Comparison of ENCODE assay signal across 8 cellular contexts in the genomic region with DNA sequence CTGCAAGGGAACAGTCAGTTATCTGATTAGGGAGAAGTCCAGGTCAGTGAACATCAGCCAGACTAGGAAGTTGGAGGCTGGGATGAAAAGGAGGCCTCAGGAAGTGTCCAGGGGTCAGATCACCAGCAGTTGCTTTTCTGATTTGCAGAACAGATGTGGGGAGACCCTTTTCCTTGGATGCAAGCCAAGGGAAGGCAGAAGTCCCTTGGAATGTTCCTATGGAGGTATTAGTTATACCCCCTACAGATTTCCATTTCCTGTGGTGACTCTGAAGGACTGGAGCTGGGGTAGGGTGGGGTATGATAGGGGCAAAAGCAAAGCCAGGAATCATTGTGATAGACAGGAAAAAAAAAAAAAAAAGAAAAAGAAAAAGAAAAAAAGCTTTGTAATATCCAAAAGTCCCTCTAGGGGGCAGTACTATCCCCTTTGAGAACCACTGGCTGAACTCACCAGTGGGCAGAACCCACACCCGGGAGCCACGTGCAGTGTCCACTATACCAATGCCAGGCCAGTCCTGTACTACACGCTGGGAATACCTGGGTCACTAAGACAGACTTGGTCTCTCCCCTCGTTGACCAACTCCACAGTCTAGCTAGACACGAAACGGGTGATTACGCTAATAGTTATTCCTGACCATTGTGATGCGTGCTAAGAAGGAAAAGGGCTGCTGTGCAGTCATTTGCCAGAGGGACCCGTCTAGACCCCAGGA. TPM values are rescaled to one million over a fixed set of nuclear protein-coding genes. Genes with fewer than 3 reads are reported as not detected.
DNase-seq lines count a peak whose midpoint lies in the region; ATAC-seq and TF ChIP-seq lines count a peak whose summit lies in the region.

No MANE protein-coding gene starts in this region.

- no peak for TF ChIP-seq EP300 in esophagus muscularis mucosa (IDR thresholded peaks at IDR 0.05)

- TF ChIP-seq CTCF in esophagus muscularis mucosa (IDR thresholded peaks at IDR 0.05) (peak; percentile 28 to 58 (median 50)), neutrophil (IDR thresholded peaks at IDR 0.05) (no peak)

- H3K27me3 ChIP-seq in esophagus muscularis mucosa: peaks cover 0 to 2% (median 0%) of the 10 kb centered on the region in 4 donors
- H3K27me3 ChIP-seq in neutrophil: no peaks in the 10 kb centered on the region

- TF ChIP-seq POLR2A in esophagus muscularis mucosa (IDR thresholded peaks at IDR 0.05; ENCODE audit: low read depth): no peak

- ATAC-seq in HG03159 (IDR thresholded peaks at IDR 0.05; ENCODE audit: unreplicated experiment): no peak

- H3K4me1 ChIP-seq in esophagus muscularis mucosa: peaks cover 55 to 70% (median 66%) of the 10 kb centered on the region in 4 donors
- peaks cover 91 to 100% of the 10 kb centered on the region in 2 experiments for H3K4me1 ChIP-seq in neutrophil (ENCODE audit: control insufficient read depth in 1 of 2, insufficient read depth in 1 of 2, low read depth in 1 of 2, low read length in 1 of 2)

- H3K36me3 ChIP-seq in esophagus muscularis mucosa (no peaks in the 10 kb centered on the region), neutrophil (peaks cover 78% of the 10 kb centered on the region)

- H3K9me3 ChIP-seq in esophagus muscularis mucosa: no peaks in the 10 kb centered on the region
- H3K9me3 ChIP-seq in neutrophil: no peaks in the 10 kb centered on the region

- H3K4me3 ChIP-seq in esophagus muscularis mucosa (no peak overlapping the region), neutrophil (ENCODE audit: low read depth in 1 of 2, low read length in 1 of 2) (no peak overlapping the region)

- 56% methylated on average over 9 of the region's 9 CpGs for WGBS in esophagus muscularis mucosa

- H3K27ac ChIP-seq in esophagus muscularis mucosa (replicated peaks in 1 of 4): no peak overlapping the region
- H3K27ac ChIP-seq in neutrophil: peak overlapping the region; percentile 88

- DNase-seq in GM03348 (ENCODE audit: low spot score): peak; percentile 67
- peak; percentile 15 for DNase-seq in NCI-H460 (ENCODE audit: extremely low read depth, low read depth)
- peak; percentile 81 for DNase-seq in esophagus muscularis mucosa (ENCODE audit: extremely low spot score)
- DNase-seq in stimulated activated CD4-positive, alpha-beta T cell treated with anti-CD3 and anti-CD28 coated beads, Interleukin-2, amount 100 ng/mL, for 48 hours: no peak
- no peak for DNase-seq in T-helper 2 cell
- DNase-seq in NCI-H524 treated with DMSO at 0.1 percent for 48 hours (lab: John Stamatoyannopoulos, UW): no peak

- intact Hi-C loops in esophagus muscularis mucosa (cut with DNase I): loop anchor here (1.0 kb wide), 1 partner anchor 49 kb away; no protein-coding TSS in a partner anchor

RNA-seq across cellular contexts. Expression of a gene that starts 7.4 kb away (rescaled TPM):
- 3.4 and 3.9 TPM in 2 replicates for total RNA-seq in NCI-H460 (2014; rRNA removed; shearing (Covaris generic))
- polyA plus RNA-seq in NCI-H460 (2014; cell fraction: nucleus; rRNA removed): 1.9 and 2.1 TPM in 2 replicates
- 10 to 100 TPM; 17.4 to 40.7 (median 18.5) TPM for total RNA-seq in esophagus muscularis mucosa

Comparison
In these comparisons a context has a peak if more than half of its experiments do, and no peak if none do; other contexts are left out.
1. DNase-seq: peak in GM03348 (single experiment), NCI-H460 (single experiment) and esophagus muscularis mucosa (single experiment); none in stimulated activated CD4-positive, alpha-beta T cell treated with anti-CD3 and anti-CD28 coated beads, Interleukin-2, amount 100 ng/mL, for 48 hours (0 of 2), T-helper 2 cell (0 of 5) and NCI-H524 treated with DMSO at 0.1 percent for 48 hours (single experiment).